8 cellular contexts compared by ENCODE assay signal in genomic region chr3:186107148-186108105, GRCh38. TPM values are rescaled to one million over a fixed set of nuclear protein-coding genes. Genes with fewer than 3 reads are reported as not detected.
A peak's percentile ranks its signal among the peaks of the same experiment; 100 is the strongest.
DNase-seq lines count a peak whose midpoint lies in the region; ATAC-seq and TF ChIP-seq lines count a peak whose summit lies in the region.

No MANE protein-coding gene starts in this region.

- H3K9ac ChIP-seq in mesendoderm (ENCODE audit: low read length) = peak overlapping the region; percentile 68

- H3K56ac ChIP-seq in mesendoderm (ENCODE audit: low read length) = peak overlapping the region; percentile 93

- H3K27ac ChIP-seq in mesendoderm (ENCODE audit: low read depth, low read length) = peak overlapping the region; percentile 93

- H3K4me1 ChIP-seq in mesendoderm (ENCODE audit: control insufficient read depth, low read depth, low read length) = peaks cover 3% of the 10 kb centered on the region

- no peak for TF ChIP-seq CTCF in epithelial cell of esophagus (IDR thresholded peaks at IDR 0.05; ENCODE audit: insufficient read depth, low read depth, low read length, missing control alignments)

- H3K23ac ChIP-seq in mesendoderm (ENCODE audit: low read length) = peak overlapping the region; percentile 85

- H4K8ac ChIP-seq in mesendoderm (ENCODE audit: low read depth, low read length) = no peak overlapping the region

- peak overlapping the region; percentile 10 for H3K4me2 ChIP-seq in mesendoderm (ENCODE audit: low read length)

- H3K79me1 ChIP-seq in mesendoderm (ENCODE audit: low read length) = peaks cover 3% of the 10 kb centered on the region

- H3K27me3 ChIP-seq in mesendoderm (ENCODE audit: insufficient read depth, low read length, poor library complexity) = peaks cover 13% of the 10 kb centered on the region

- no peak overlapping the region for H4K5ac ChIP-seq in mesendoderm (ENCODE audit: low read length)

- H3K4me3 ChIP-seq in epithelial cell of esophagus (ENCODE audit: low read length) = peak overlapping the region; percentile 48
- peak overlapping the region; percentile 69 for H3K4me3 ChIP-seq in mesendoderm (ENCODE audit: low read length)

- WGBS in mesendoderm (ENCODE audit: extremely low coverage, insufficient coverage, low lambda C conversion rate) = no CpG with 5 or more reads among the region's 45 CpGs

- DNase-seq in DMS53 treated with DMSO at 0.1 percent for 48 hours (lab: John Stamatoyannopoulos, UW; ENCODE audit: unreplicated experiment) (peak; percentile 33), HT1080 (ENCODE audit: low read depth) (peak; percentile 83), NCI-H82 (lab: John Stamatoyannopoulos, UW) (peak; percentile 90), epithelial cell of esophagus (ENCODE audit: low read depth) (peak; percentile 79), mesendoderm (peak; percentile 82)
- peak; percentile 71 for DNase-seq in activated CD8-positive, alpha-beta memory T cell treated with anti-CD3 and anti-CD28 coated beads for 24 hours
- peak; percentile 50 for DNase-seq in stimulated activated naive CD8-positive, alpha-beta T cell treated with anti-CD3 and anti-CD28 coated beads, Interleukin-15, Interleukin-2, amounts not matched to agents 100 U/mL and 50 U/mL, for 24 hours

- H2BK5ac ChIP-seq in mesendoderm (ENCODE audit: low read length) = no peak overlapping the region

- H2BK120ac ChIP-seq in mesendoderm (ENCODE audit: low read depth, low read length) = no peak overlapping the region

- H3K18ac ChIP-seq in mesendoderm (ENCODE audit: low read length) = peak overlapping the region; percentile 93

- H3K36me3 ChIP-seq in mesendoderm (ENCODE audit: control insufficient read depth, insufficient read depth, low read length) = no peaks in the 10 kb centered on the region

- peaks cover 7% of the 10 kb centered on the region for H3K79me2 ChIP-seq in mesendoderm (ENCODE audit: control insufficient read depth, insufficient read depth, low read length)

- ATAC-seq in stimulated activated naive CD8-positive, alpha-beta T cell treated with anti-CD3 and anti-CD28 coated beads, Interleukin-15, Interleukin-2, amounts not matched to agents 100 U/mL and 50 U/mL, for 24 hours = no peak
- no peak for ATAC-seq in HG02610 (IDR thresholded peaks at IDR 0.05; ENCODE audit: unreplicated experiment)

- peak overlapping the region; percentile 56 for H3K4ac ChIP-seq in mesendoderm (ENCODE audit: low read depth, low read length)

- peak overlapping the region; percentile 59 for H2BK15ac ChIP-seq in mesendoderm (replicated peaks; ENCODE audit: low read depth)

- peak overlapping the region; percentile 49 for H2AK5ac ChIP-seq in mesendoderm (ENCODE audit: low read length)

RNA-seq across cellular contexts. Expression of gene ETV5, which starts 1.5 kb away (rescaled TPM):
- 57.1 and 90.6 TPM in 2 replicates for total RNA-seq in HT1080 (2014; rRNA removed; shearing (Covaris generic))
- 64.6 and 76.1 TPM in 2 replicates for polyA plus RNA-seq in HT1080 (2015; cell fraction: cytosol; rRNA removed)
- 74.0 and 82.7 TPM in 2 replicates for polyA plus RNA-seq in HT1080 (2015; cell fraction: nucleus; rRNA removed)
- polyA plus RNA-seq in mesendoderm (2013, experiment 1 of 2) = 16.0 TPM
- polyA plus RNA-seq in mesendoderm (2013, experiment 2 of 2) = 15.4 TPM

Comparison
In these comparisons a context has a peak if more than half of its experiments do, and no peak if none do; other contexts are left out.
1. DNase-seq: peak in every context shown above with its lines; median percentile 90 in NCI-H82; 83 in HT1080; 82 in mesendoderm; 79 in epithelial cell of esophagus; 71 in activated CD8-positive, alpha-beta memory T cell treated with anti-CD3 and anti-CD28 coated beads for 24 hours; 50 in stimulated activated naive CD8-positive, alpha-beta T cell treated with anti-CD3 and anti-CD28 coated beads, Interleukin-15, Interleukin-2, amounts not matched to agents 100 U/mL and 50 U/mL, for 24 hours; 33 in DMS53 treated with DMSO at 0.1 percent for 48 hours.